In genomic region chr9:87269777-87270176, GRCh38 we compare ENCODE assay signal across 27 cellular contexts.
DNase-seq lines count a peak whose midpoint lies in the region; ATAC-seq and TF ChIP-seq lines count a peak whose summit lies in the region.
"Had no signal": no experiment of that assay in that cellular context is flagged by ENCODE, and none has a peak within 500 bp of the region (broad histone marks: within the 10 kb centered on the region; RNA-seq: fewer than 3 reads in every experiment).

No MANE protein-coding gene starts in this region.

- TF ChIP-seq EP300 in sigmoid colon (IDR thresholded peaks at IDR 0.05), result no peak
- no peak for TF ChIP-seq EP300 in stomach (IDR thresholded peaks at IDR 0.05)

- WGBS in heart right ventricle, 2 donors, result 59 to 73% methylated on average over 3 of the region's 3 CpGs
- 67 to 68% methylated on average over 3 of the region's 3 CpGs for WGBS in sigmoid colon, 2 donors
- WGBS in stomach, 5 donors, result 41 to 60% (median 51%) methylated on average over 3 of the region's 3 CpGs

- no peaks in the 10 kb centered on the region for H4K20me1 ChIP-seq in neural progenitor cell (ENCODE audit: low read depth)

- in situ Hi-C loops in brain microvascular endothelial cell (cut with HindIII; ENCODE audit: low pct_ligation_motif_present, low sequenced_read_pairs), result no loop called here

- ATAC-seq in heart right ventricle, result no peak
- ATAC-seq: activated CD4-positive, CD25-positive, alpha-beta regulatory T cell treated with anti-CD3 and anti-CD28 coated beads, Interleukin-2, amount 50 U/mL, for 24 hours; activated naive CD4-positive, alpha-beta T cell treated with anti-CD3 and anti-CD28 coated beads, Interleukin-2, amount 50 U/mL, for 72 hours; Panc1; stimulated activated naive B cell treated with anti-CD40 and anti-IgM and Interleukin-4, amounts not matched to agents 10 μg/mL and 1 μg/mL and 100 μg/mL, for 72 hours had no signal

- peaks cover 10% of the 10 kb centered on the region for H3F3A ChIP-seq in neural progenitor cell (ENCODE audit: low read depth)

- no peaks in the 10 kb centered on the region for H3K36me3 ChIP-seq in heart right ventricle
- H3K36me3 ChIP-seq in right atrium auricular region, result no peaks in the 10 kb centered on the region
- no peaks in the 10 kb centered on the region for H3K36me3 ChIP-seq in brain microvascular endothelial cell (replicated peaks)
- no peaks in the 10 kb centered on the region for H3K36me3 ChIP-seq in neural progenitor cell
- no peaks in the 10 kb centered on the region for H3K36me3 ChIP-seq in sigmoid colon
- no peaks in the 10 kb centered on the region for H3K36me3 ChIP-seq in stomach

- H3K4me1 ChIP-seq in heart right ventricle (peaks cover 0 to 38% (median 22%) of the 10 kb centered on the region in 9 donors), right atrium auricular region (peaks cover 0 to 17% of the 10 kb centered on the region in 2 donors), neural progenitor cell (peaks cover 16% of the 10 kb centered on the region), sigmoid colon (peaks cover 0 to 8% (median 4%) of the 10 kb centered on the region in 4 donors), stomach (peaks cover 0 to 26% (median 16%) of the 10 kb centered on the region in 4 donors)

- H3K4me1 Mint-ChIP-seq in neural progenitor cell (peaks cover 31% of the 10 kb centered on the region), type B pancreatic cell (ENCODE audit: unreplicated experiment) (peaks cover 43% of the 10 kb centered on the region)
- H3K4me1 Mint-ChIP-seq: stimulated activated naive B cell treated with anti-CD40 and anti-IgM and Interleukin-4, amounts not matched to agents 10 μg/mL and 1 μg/mL and 100 μg/mL, for 72 hours had no signal

- H2AFZ ChIP-seq in neural progenitor cell (replicated peaks), result no peak overlapping the region

- H3K27me3 ChIP-seq in heart right ventricle (peaks cover 0 to 3% (median 0%) of the 10 kb centered on the region in 7 donors), right atrium auricular region (no peaks in the 10 kb centered on the region), brain microvascular endothelial cell (replicated peaks) (no peaks in the 10 kb centered on the region), neural progenitor cell (no peaks in the 10 kb centered on the region), sigmoid colon (no peaks in the 10 kb centered on the region), stomach (no peaks in the 10 kb centered on the region)

- no peak for TF ChIP-seq CTCF in heart right ventricle (IDR thresholded peaks at IDR 0.05)
- no peak for TF ChIP-seq CTCF in right atrium auricular region (IDR thresholded peaks at IDR 0.05)
- TF ChIP-seq CTCF in brain microvascular endothelial cell (IDR thresholded peaks at IDR 0.05; ENCODE audit: low read depth, low read length, missing control alignments), result no peak
- TF ChIP-seq CTCF in neural progenitor cell (IDR thresholded peaks at IDR 0.05), result no peak
- no peak for TF ChIP-seq CTCF in type B pancreatic cell (conservative IDR thresholded peaks at IDR 0.05)
- TF ChIP-seq CTCF in sigmoid colon (IDR thresholded peaks at IDR 0.05), result no peak
- no peak for TF ChIP-seq CTCF in stomach (IDR thresholded peaks at IDR 0.05)

- peak overlapping the region; percentile 21 for H3K4me2 ChIP-seq in neural progenitor cell

- H3K27ac ChIP-seq in heart right ventricle, result peak overlapping the region in 6 of 10 donors; percentile 7 to 61 (median 34)
- no peak overlapping the region for H3K27ac ChIP-seq in right atrium auricular region
- H3K27ac ChIP-seq in brain microvascular endothelial cell, result peak overlapping the region; percentile 80
- no peak overlapping the region for H3K27ac ChIP-seq in neural progenitor cell
- no peak overlapping the region for H3K27ac ChIP-seq in sigmoid colon
- peak overlapping the region in 1 of 5 donors; percentile 52 for H3K27ac ChIP-seq in stomach

- peaks cover 2% of the 10 kb centered on the region for H3K27me3 Mint-ChIP-seq in neural progenitor cell (ENCODE audit: insufficient read depth, low read depth)
- H3K27me3 Mint-ChIP-seq in type B pancreatic cell, result peaks cover 3% of the 10 kb centered on the region

- H3K36me3 Mint-ChIP-seq in neural progenitor cell (no peaks in the 10 kb centered on the region), type B pancreatic cell (no peaks in the 10 kb centered on the region)
- H3K36me3 Mint-ChIP-seq: activated naive CD4-positive, alpha-beta T cell treated with anti-CD3 and anti-CD28 coated beads, Interleukin-2, amount 50 U/mL, for 72 hours; CD8-positive, alpha-beta memory T cell; natural killer cell; stimulated activated naive B cell treated with anti-CD40 and anti-IgM and Interleukin-4, amounts not matched to agents 10 μg/mL and 1 μg/mL and 100 μg/mL, for 72 hours had no signal

- intact Hi-C loops in heart right ventricle (cut with DNase I) (loop anchor here in 1 of 10 donors (5.0 kb wide), 1 partner anchor 322 kb away; the partner anchor contains the start of gene GAS1), sigmoid colon (cut with DNase I) (no loop called here), stomach (cut with DNase I; ENCODE audit: low total_unique reads) (no loop called here)

- no peak overlapping the region for H3K4me3 ChIP-seq in heart right ventricle
- no peak overlapping the region for H3K4me3 ChIP-seq in right atrium auricular region
- no peak overlapping the region for H3K4me3 ChIP-seq in brain microvascular endothelial cell (ENCODE audit: low read depth, low read length)
- no peak overlapping the region for H3K4me3 ChIP-seq in neural progenitor cell
- no peak overlapping the region for H3K4me3 ChIP-seq in sigmoid colon
- H3K4me3 ChIP-seq in stomach, result no peak overlapping the region

- H3K9ac ChIP-seq in neural progenitor cell, result no peak overlapping the region

- H3K4me3 Mint-ChIP-seq in neural progenitor cell, result peak overlapping the region; percentile 69
- peak overlapping the region; percentile 35 for H3K4me3 Mint-ChIP-seq in type B pancreatic cell
- H3K4me3 Mint-ChIP-seq: activated CD4-positive, alpha-beta memory T cell treated with anti-CD3 and anti-CD28 coated beads, Interleukin-2, amount 10 ng/mL, durations not matched to agents 7 days and 5 days; CD8-positive, alpha-beta memory T cell; natural killer cell; stimulated activated naive B cell treated with anti-CD40 and anti-IgM and Interleukin-4, amounts not matched to agents 10 μg/mL and 1 μg/mL and 100 μg/mL, for 72 hours had no signal

- H3K9me3 Mint-ChIP-seq in neural progenitor cell (no peaks in the 10 kb centered on the region), type B pancreatic cell (peaks cover 6% of the 10 kb centered on the region)
- H3K9me3 Mint-ChIP-seq: activated CD4-positive, alpha-beta memory T cell treated with anti-CD3 and anti-CD28 coated beads, Interleukin-2, amount 10 ng/mL, durations not matched to agents 7 days and 5 days; activated naive CD4-positive, alpha-beta T cell treated with anti-CD3 and anti-CD28 coated beads, Interleukin-2, amount 50 U/mL, for 72 hours; activated T-helper 2 cell treated with anti-CD3 and anti-CD28 coated beads, Interferon-gamma antibody, Interleukin-2, Interleukin-4, amounts not matched to agents 10 μg/mL and 5 μg/mL and 100 μg/mL, durations not matched to agents 14 hours and 24 hours and 36 hours; CD8-positive, alpha-beta memory T cell; natural killer cell had no signal

- H3K27ac Mint-ChIP-seq in neural progenitor cell, result peak overlapping the region; percentile 97
- H3K27ac Mint-ChIP-seq in type B pancreatic cell, result peak overlapping the region; percentile 57
- H3K27ac Mint-ChIP-seq: activated CD4-positive, alpha-beta memory T cell treated with anti-CD3 and anti-CD28 coated beads, Interleukin-2, amount 10 ng/mL, durations not matched to agents 7 days and 5 days; activated naive CD4-positive, alpha-beta T cell treated with anti-CD3 and anti-CD28 coated beads, Interleukin-2, amount 50 U/mL, for 72 hours; activated T-helper 2 cell treated with anti-CD3 and anti-CD28 coated beads, Interferon-gamma antibody, Interleukin-2, Interleukin-4, amounts not matched to agents 10 μg/mL and 5 μg/mL and 100 μg/mL, durations not matched to agents 14 hours and 24 hours and 36 hours; CD8-positive, alpha-beta memory T cell; natural killer cell; stimulated activated naive B cell treated with anti-CD40 and anti-IgM and Interleukin-4, amounts not matched to agents 10 μg/mL and 1 μg/mL and 100 μg/mL, for 72 hours had no signal

- DNase-seq in heart right ventricle (no peak), right atrium auricular region (ENCODE audit: low spot score) (no peak), brain microvascular endothelial cell (no peak), neural progenitor cell (ENCODE audit: low spot score) (no peak), type B pancreatic cell (ENCODE audit: extremely low spot score, unreplicated experiment) (no peak), NCI-H1930 (lab: John Stamatoyannopoulos, UW) (no peak), sigmoid colon (no peak), stomach (no peak)
- DNase-seq: 8988T; activated CD4-positive, alpha-beta memory T cell treated with anti-CD3 and anti-CD28 coated beads, Interleukin-2, amount 10 ng/mL, durations not matched to agents 7 days and 5 days; activated CD8-positive, alpha-beta memory T cell treated with anti-CD3 and anti-CD28 coated beads, Interleukin-2, amount 50 U/mL, for 48 hours; anterior cingulate cortex; CD8-positive, alpha-beta memory T cell; central memory CD4-positive, alpha-beta T cell; DMS 273 treated with DMSO at 0.1 percent for 48 hours; dorsolateral prefrontal cortex; natural killer cell; NCI-H1105; NCI-H187 treated with DMSO at 0.1 percent for 48 hours; NCI-H526 treated with DMSO at 0.1 percent for 48 hours; SHP77 treated with DMSO at 0.1 percent for 48 hours; stimulated activated CD4-positive, alpha-beta T cell treated with anti-CD3 and anti-CD28 coated beads, Interleukin-15, amount 100 ng/mL, for 24 hours; stimulated activated naive B cell treated with anti-CD40 and anti-IgM and Interleukin-4, amounts not matched to agents 10 μg/mL and 1 μg/mL and 100 μg/mL, for 72 hours had no signal

- H3K79me2 ChIP-seq in neural progenitor cell (ENCODE audit: low read depth), result no peaks in the 10 kb centered on the region

- no peak for TF ChIP-seq POLR2A in sigmoid colon (IDR thresholded peaks at IDR 0.05)
- TF ChIP-seq POLR2A in stomach (IDR thresholded peaks at IDR 0.05), result no peak

- H3K9me3 ChIP-seq in heart right ventricle (no peaks in the 10 kb centered on the region), right atrium auricular region (no peaks in the 10 kb centered on the region), neural progenitor cell (ENCODE audit: low read depth) (no peaks in the 10 kb centered on the region), sigmoid colon (no peaks in the 10 kb centered on the region), stomach (no peaks in the 10 kb centered on the region)

Comparison
In these comparisons a context has a peak if more than half of its experiments do, and no peak if none do; other contexts are left out.
1. H3K27ac ChIP-seq: peak in heart right ventricle (6 of 10) and brain microvascular endothelial cell (single experiment); none in right atrium auricular region (0 of 2), neural progenitor cell (single experiment) and sigmoid colon (0 of 4).